15 cellular contexts compared by ENCODE assay signal in the genomic region with DNA sequence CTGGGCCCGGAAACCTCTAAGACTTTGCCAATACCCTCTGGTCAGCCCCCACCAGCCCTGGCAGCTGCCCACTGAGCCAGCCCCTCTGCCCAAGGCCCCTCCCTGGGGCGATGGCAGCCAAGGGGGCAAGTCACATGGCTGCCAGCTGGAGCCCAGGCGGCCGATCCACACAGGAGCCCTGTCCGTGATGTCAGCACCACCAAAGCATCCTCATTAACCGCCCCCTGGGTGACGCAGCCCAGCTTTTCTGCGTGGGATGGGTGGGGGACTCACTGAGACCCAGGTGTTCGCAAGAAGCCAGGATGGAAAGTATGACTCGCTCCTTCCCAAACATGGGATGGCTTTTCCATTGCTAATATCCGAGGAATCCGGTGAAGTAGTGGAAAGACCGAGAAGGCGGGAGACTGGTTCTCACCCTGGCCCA. TPM values are rescaled to one million over a fixed set of nuclear protein-coding genes. Genes with fewer than 3 reads are reported as not detected.
DNase-seq lines count a peak whose midpoint lies in the region; ATAC-seq and TF ChIP-seq lines count a peak whose summit lies in the region.
"Had no signal": no experiment of that assay in that cellular context is flagged by ENCODE, and none has a peak within 500 bp of the region (broad histone marks: within the 10 kb centered on the region; RNA-seq: fewer than 3 reads in every experiment).

No MANE protein-coding gene starts in this region.

- H3K36me3 ChIP-seq in ovary: no peaks in the 10 kb centered on the region
- H3K36me3 ChIP-seq: esophagus squamous epithelium had no signal

- no peaks in the 10 kb centered on the region for H3K27me3 ChIP-seq in ovary
- H3K27me3 ChIP-seq: esophagus squamous epithelium had no signal

- H3K4me3 ChIP-seq in fibroblast of mammary gland (ENCODE audit: control insufficient read depth, low read depth, low read length) (no peak overlapping the region), ovary (no peak overlapping the region)
- H3K4me3 ChIP-seq: esophagus squamous epithelium had no signal

- H3K27ac ChIP-seq in ovary: no peak overlapping the region
- H3K27ac ChIP-seq: esophagus squamous epithelium had no signal

- peaks cover 6% of the 10 kb centered on the region for H3K4me1 ChIP-seq in ovary (ENCODE audit: insufficient read depth)

- DNase-seq in EH (ENCODE audit: low read depth) (peak; percentile 71), RPMI7951 (ENCODE audit: low read depth) (peak; percentile 67), fibroblast of mammary gland (ENCODE audit: low read depth) (peak; percentile 89), ovary (peak; percentile 11 to 40 (median 28)), ecto neural progenitor cell (ENCODE audit: low spot score) (no peak)
- no peak for DNase-seq in effector CD8-positive, alpha-beta T cell (lab: John Stamatoyannopoulos, UW)
- DNase-seq: activated naive CD4-positive, alpha-beta T cell; C1 segment of cervical spinal cord; esophagus squamous epithelium; Kasumi-1; NCI-H2029; NCI-H774; stimulated activated naive CD8-positive, alpha-beta T cell treated with anti-CD3 and anti-CD28 coated beads, Interleukin-15, Interleukin-2, amounts not matched to agents 100 U/mL and 50 U/mL, for 24 hours had no signal

- H3K9me3 ChIP-seq in ovary: no peaks in the 10 kb centered on the region
- H3K9me3 ChIP-seq: esophagus squamous epithelium had no signal

- TF ChIP-seq CTCF in fibroblast of mammary gland (conservative IDR thresholded peaks at IDR 0.05; ENCODE audit: control insufficient read depth, insufficient read depth, low read depth, low read length): no peak
- no peak for TF ChIP-seq CTCF in ovary (IDR thresholded peaks at IDR 0.05)

- no peak for TF ChIP-seq POLR2A in ovary (IDR thresholded peaks at IDR 0.05)

- WGBS in ovary, 3 donors: 73 to 79% (median 77%) methylated on average over 14 of the region's 14 CpGs

- no peak for TF ChIP-seq EP300 in ovary (IDR thresholded peaks at IDR 0.05)

- ATAC-seq in HG03520 (IDR thresholded peaks at IDR 0.05; ENCODE audit: unreplicated experiment) (no peak), GM19351 (IDR thresholded peaks at IDR 0.05; ENCODE audit: unreplicated experiment) (no peak)
- ATAC-seq: stimulated activated naive CD8-positive, alpha-beta T cell treated with anti-CD3 and anti-CD28 coated beads, Interleukin-15, Interleukin-2, amounts not matched to agents 100 U/mL and 50 U/mL, for 24 hours had no signal

- intact Hi-C loops in ovary (cut with DNase I): no loop called here

RNA-seq across cellular contexts. Expression of gene WNT7B, which starts 46.6 kb away (rescaled TPM):
- 17.3 and 21.3 TPM in 2 replicates for total RNA-seq in RPMI7951 (2014; rRNA removed; shearing (Covaris generic))
- 1 to 10 TPM in 1 of 7 donors, under 1 TPM in 3, not detected in 3; 0.22 to 2.5 (median 0.59) TPM for total RNA-seq in ovary
- not detected for polyA plus RNA-seq in ovary

Comparison
In these comparisons a context has a peak if more than half of its experiments do, and no peak if none do; other contexts are left out.
1. DNase-seq: peak in EH (single experiment), RPMI7951 (single experiment), fibroblast of mammary gland (single experiment) and ovary (5 of 5); none in ecto neural progenitor cell (single experiment) and effector CD8-positive, alpha-beta T cell (single experiment).